1 cellular context compared by ENCODE assay signal in genomic region chr10:14742815-14743214, GRCh38.
TF ChIP-seq lines count a peak whose summit lies in the region.

No MANE protein-coding gene starts in this region.

TF ChIP-seq in GM12878, 131 proteins besides CTCF, POLR2A, EP300 and RAD21 (continued from another document and continues in another):
- TF ChIP-seq ZBTB4 (CRISPR knock-in tag; IDR thresholded peaks at IDR 0.05) = no peak
- peak; percentile 60; the same call in 1 of the 3 replicates for TF ChIP-seq POU2F2 (IDR thresholded peaks at IDR 0.05; ENCODE audit: borderline replicate concordance, low read depth, low read length)
- TF ChIP-seq SREBF2 (IDR thresholded peaks at IDR 0.05; ENCODE audit: low read length) = no peak
- TF ChIP-seq CBFB (IDR thresholded peaks at IDR 0.05; ENCODE audit: low read depth) = peak; percentile 51; the same call in 1 of the 2 replicates
- no peak for TF ChIP-seq MYC (IDR thresholded peaks at IDR 0.05; ENCODE audit: insufficient read depth, insufficient read length, insufficient replicate concordance, low read length, severe bottlenecking)
- peak; percentile 92 for TF ChIP-seq NR2F1 (conservative IDR thresholded peaks at IDR 0.05)
- no peak for TF ChIP-seq KDM1A (IDR thresholded peaks at IDR 0.05; ENCODE audit: borderline replicate concordance)
- no peak for TF ChIP-seq KLF5 (IDR thresholded peaks at IDR 0.05; ENCODE audit: partially characterized antibody)
- TF ChIP-seq CREB1 (IDR thresholded peaks at IDR 0.05; ENCODE audit: low read depth) = peak; percentile 77; the same call in 1 of the 2 replicates
- peak; percentile 84 for TF ChIP-seq MLLT1 (IDR thresholded peaks at IDR 0.05)
- peak; percentile 97 for TF ChIP-seq RELB (IDR thresholded peaks at IDR 0.05; ENCODE audit: low read depth)
- peak; percentile 48 to 69; a peak in 3 of 4 replicates for TF ChIP-seq BHLHE40 (IDR thresholded peaks at IDR 0.05; ENCODE audit: borderline replicate concordance in 1 of 2, low read depth in 2 of 2, low read length in 1 of 2)
- peak; percentile 91 for TF ChIP-seq BMI1 (IDR thresholded peaks at IDR 0.05; ENCODE audit: borderline replicate concordance)
- no peak for TF ChIP-seq CHD1 (IDR thresholded peaks at IDR 0.05; ENCODE audit: low read depth, low read length)
- TF ChIP-seq ZNF207 (IDR thresholded peaks at IDR 0.05; ENCODE audit: borderline replicate concordance) = no peak
- no peak for TF ChIP-seq PRDM15 (CRISPR knock-in tag; IDR thresholded peaks at IDR 0.05)
- no peak for TF ChIP-seq RFX5 (IDR thresholded peaks at IDR 0.05; ENCODE audit: low read depth, low read length)
- no peak for TF ChIP-seq ZBTB11 (CRISPR knock-in tag; IDR thresholded peaks at IDR 0.05)
- TF ChIP-seq CHD4 (IDR thresholded peaks at IDR 0.05) = no peak
- no peak for TF ChIP-seq MYB (IDR thresholded peaks at IDR 0.05; ENCODE audit: borderline replicate concordance, low read depth, low read length)
- TF ChIP-seq JUND (IDR thresholded peaks at IDR 0.05; ENCODE audit: low read depth, low read length) = 0 out of 2 replicates have a peak, but pooled peaks have one; percentile 34
- 0 out of 2 replicates have a peak, but pooled peaks have one; percentile 18 for TF ChIP-seq TCF7 (IDR thresholded peaks at IDR 0.05; ENCODE audit: borderline replicate concordance)
- peak; percentile 97 for TF ChIP-seq DPF2 (IDR thresholded peaks at IDR 0.05)
- TF ChIP-seq ZNF274 (IDR thresholded peaks at IDR 0.05; ENCODE audit: insufficient read depth, insufficient read length) = no peak
- no peak for TF ChIP-seq ELK1 (IDR thresholded peaks at IDR 0.05; ENCODE audit: low read depth, low read length)
- no peak for TF ChIP-seq RB1 (IDR thresholded peaks at IDR 0.05; ENCODE audit: borderline replicate concordance)
- TF ChIP-seq CEBPB (IDR thresholded peaks at IDR 0.05; ENCODE audit: borderline replicate concordance in 1 of 2, low read depth in 2 of 2, low read length in 2 of 2) = peak in 1 of 2 experiments; percentile 76; a peak in 1 of 4 replicates
- no peak for TF ChIP-seq SUPT20H (IDR thresholded peaks at IDR 0.05; ENCODE audit: borderline replicate concordance, control insufficient read depth, low read depth, low read length)
- TF ChIP-seq NRF1 (conservative IDR thresholded peaks at IDR 0.05; ENCODE audit: low read depth, low read length) = no peak
- TF ChIP-seq CUX1 (IDR thresholded peaks at IDR 0.05; ENCODE audit: insufficient replicate concordance, low read depth, low read length) = no peak
- no peak for TF ChIP-seq PAX8 (IDR thresholded peaks at IDR 0.05)
- no peak for TF ChIP-seq IRF3 (IDR thresholded peaks at IDR 0.05)
- TF ChIP-seq SIX5 (IDR thresholded peaks at IDR 0.05; ENCODE audit: low read depth, low read length, severe bottlenecking) = no peak
- no peak for TF ChIP-seq RELA (IDR thresholded peaks at IDR 0.05; ENCODE audit: borderline replicate concordance, partially characterized antibody)
- TF ChIP-seq KAT2A (conservative IDR thresholded peaks at IDR 0.05; ENCODE audit: control insufficient read depth, low read depth, low read length) = no peak
- peak; percentile 64; the same call in 1 of the 2 replicates for TF ChIP-seq STAT3 (IDR thresholded peaks at IDR 0.05; ENCODE audit: low read depth, low read length)
- no peak for TF ChIP-seq MAX (IDR thresholded peaks at IDR 0.05; ENCODE audit: low read depth, low read length)
- no peak for TF ChIP-seq GABPA (IDR thresholded peaks at IDR 0.05; ENCODE audit: low read depth)
